ENCODE assay signal across 12 cellular contexts in the genomic region with DNA sequence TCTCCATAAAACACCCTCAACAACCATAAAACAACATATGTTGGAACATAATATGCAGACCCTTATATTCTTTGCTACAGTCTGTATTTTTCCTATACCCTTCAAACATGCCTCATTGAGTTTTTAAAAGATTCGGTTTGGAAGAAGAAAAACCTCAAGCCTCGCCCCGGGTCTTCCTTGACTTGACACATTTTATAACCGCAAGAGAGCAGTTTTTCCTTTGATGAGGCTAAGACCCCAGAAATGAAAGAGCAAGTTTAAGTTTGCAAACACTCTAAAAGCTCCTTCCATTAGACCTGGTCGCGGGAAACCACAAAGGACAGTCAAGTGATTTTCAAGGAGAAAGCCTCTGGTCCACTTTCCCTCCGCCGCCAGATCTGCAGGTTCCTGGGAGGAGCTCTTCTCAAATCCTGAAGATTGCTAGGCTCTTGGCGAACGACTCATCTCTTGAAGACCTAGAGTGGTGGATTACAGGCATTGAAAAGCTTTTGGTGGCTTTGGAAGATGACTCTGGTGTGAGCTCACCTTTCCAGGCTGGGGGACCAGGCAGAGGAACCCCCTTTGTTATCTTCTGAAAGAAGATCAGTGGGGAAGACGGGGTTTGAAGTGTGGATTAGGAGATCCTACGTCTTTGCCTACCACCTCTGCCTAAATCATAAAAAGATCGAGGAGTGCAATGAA. TPM values are rescaled to one million over a fixed set of nuclear protein-coding genes. Genes with fewer than 3 reads are reported as not detected.
DNase-seq lines count a peak whose midpoint lies in the region; TF ChIP-seq lines count a peak whose summit lies in the region.
"Had no signal": no experiment of that assay in that cellular context is flagged by ENCODE, and none has a peak within 500 bp of the region (broad histone marks: within the 10 kb centered on the region; RNA-seq: fewer than 3 reads in every experiment).

A gene with protein sequence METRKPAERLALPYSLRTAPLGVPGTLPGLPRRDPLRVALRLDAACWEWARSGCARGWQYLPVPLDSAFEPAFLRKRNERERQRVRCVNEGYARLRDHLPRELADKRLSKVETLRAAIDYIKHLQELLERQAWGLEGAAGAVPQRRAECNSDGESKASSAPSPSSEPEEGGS (plus strand): TSS at position 356 of the 681 bp plus-strand sequence. CDS start 515 bp downstream, outside the sequence.

- H2BK15ac ChIP-seq in mesendoderm (replicated peaks; ENCODE audit: low read depth), result no peak within 1 kb of the TSS

- H4K20me1 ChIP-seq in mammary epithelial cell (ENCODE audit: insufficient read depth, low read length), result no peaks in the 10 kb centered on the region

- intact Hi-C loops in MCF 10A (cut with micrococcal nuclease) (no loop called here), mammary epithelial cell (cut with micrococcal nuclease) (no loop called here)

- CTCF ChIA-PET in MCF 10A (lab: Yijun Ruan, JAX) (no interaction called here), mammary epithelial cell (lab: Charles Lee; ENCODE audit: low non-redundant PET) (no interaction called here)

- in situ Hi-C loops in mammary epithelial cell (cut with MboI; ENCODE audit: low sequenced_read_pairs in 2 of 2), result no loop called here

- H3K36me3 ChIP-seq in mammary epithelial cell (ENCODE audit: insufficient read depth, low read length) (no peaks in the 10 kb centered on the region), mesendoderm (ENCODE audit: control insufficient read depth, insufficient read depth, low read length) (no peaks in the 10 kb centered on the region)

- no peak within 1 kb of the TSS for H2AK5ac ChIP-seq in mesendoderm (ENCODE audit: low read length)

- TF ChIP-seq CTCF in MCF 10A (IDR thresholded peaks at IDR 0.05; ENCODE audit: unreplicated experiment) (no peak), mammary epithelial cell (conservative IDR thresholded peaks at IDR 0.05 in 1 of 2, IDR thresholded peaks at IDR 0.05 in 1 of 2; ENCODE audit: extremely low read depth in 1 of 2, insufficient read depth in 1 of 2, low read depth in 1 of 2, low read length in 2 of 2) (no peak), type B pancreatic cell (conservative IDR thresholded peaks at IDR 0.05) (no peak)

- H3K4ac ChIP-seq in mesendoderm (ENCODE audit: low read depth, low read length), result no peak within 1 kb of the TSS

- no peak within 1 kb of the TSS for H2AFZ ChIP-seq in mammary epithelial cell (ENCODE audit: low read depth, low read length)

- H3K79me1 ChIP-seq in mesendoderm (ENCODE audit: low read length), result no peaks in the 10 kb centered on the region

- no peaks in the 10 kb centered on the region for H3K4me1 ChIP-seq in mammary epithelial cell (ENCODE audit: insufficient read depth, low read length)
- no peaks in the 10 kb centered on the region for H3K4me1 ChIP-seq in mesendoderm (ENCODE audit: control insufficient read depth, low read depth, low read length)

- peaks cover 45% of the 10 kb centered on the region for H3K27me3 Mint-ChIP-seq in MCF 10A (ENCODE audit: insufficient read depth, unreplicated experiment)
- peaks cover 79% of the 10 kb centered on the region for H3K27me3 Mint-ChIP-seq in activated naive CD8-positive, alpha-beta T cell treated with anti-CD3 and anti-CD28 coated beads for 36 hours
- H3K27me3 Mint-ChIP-seq in type B pancreatic cell, result peaks cover 85% of the 10 kb centered on the region

- H3K79me2 ChIP-seq in mammary epithelial cell (ENCODE audit: insufficient read depth, low read length), result no peaks in the 10 kb centered on the region
- no peaks in the 10 kb centered on the region for H3K79me2 ChIP-seq in mesendoderm (ENCODE audit: control insufficient read depth, insufficient read depth, low read length)

- no peak within 1 kb of the TSS for H3K4me3 Mint-ChIP-seq in MCF 10A (ENCODE audit: unreplicated experiment)
- peak within 1 kb of the TSS; percentile 11 for H3K4me3 Mint-ChIP-seq in activated naive CD8-positive, alpha-beta T cell treated with anti-CD3 and anti-CD28 coated beads for 36 hours
- peak within 1 kb of the TSS; percentile 69 for H3K4me3 Mint-ChIP-seq in type B pancreatic cell
- H3K4me3 Mint-ChIP-seq: activated CD4-positive, alpha-beta T cell treated with anti-CD3 and anti-CD28 coated beads for 36 hours had no signal

- H3K27ac Mint-ChIP-seq in MCF 10A (ENCODE audit: low read depth, unreplicated experiment) (no peak within 1 kb of the TSS), type B pancreatic cell (no peak within 1 kb of the TSS)
- H3K27ac Mint-ChIP-seq in activated naive CD8-positive, alpha-beta T cell treated with anti-CD3 and anti-CD28 coated beads for 36 hours, result no peak within 1 kb of the TSS
- H3K27ac Mint-ChIP-seq: activated CD4-positive, alpha-beta T cell treated with anti-CD3 and anti-CD28 coated beads for 36 hours had no signal

- no peaks in the 10 kb centered on the region for H3K9me3 ChIP-seq in mammary epithelial cell (replicated peaks; ENCODE audit: insufficient read depth, low read length)

- no peak within 1 kb of the TSS for H3K18ac ChIP-seq in mesendoderm (ENCODE audit: low read length)

- dilution Hi-C loops in mammary epithelial cell (cut with HindIII; ENCODE audit: low sequenced_read_pairs), result no loop called here

- H4K8ac ChIP-seq in mesendoderm (ENCODE audit: low read depth, low read length), result no peak within 1 kb of the TSS

- no peak within 1 kb of the TSS for H2BK120ac ChIP-seq in mesendoderm (ENCODE audit: low read depth, low read length)

- POLR2A ChIA-PET in MCF 10A (lab: Yijun Ruan, JAX), result no interaction called here

- H4K5ac ChIP-seq in mesendoderm (ENCODE audit: low read length), result no peak within 1 kb of the TSS

- H3K9me3 Mint-ChIP-seq in MCF 10A (ENCODE audit: unreplicated experiment), result no peaks in the 10 kb centered on the region
- H3K9me3 Mint-ChIP-seq in activated naive CD8-positive, alpha-beta T cell treated with anti-CD3 and anti-CD28 coated beads for 36 hours, result no peaks in the 10 kb centered on the region
- no peaks in the 10 kb centered on the region for H3K9me3 Mint-ChIP-seq in type B pancreatic cell

- H3K27me3 ChIP-seq in mammary epithelial cell (ENCODE audit: insufficient read depth, low read length) (peaks cover 29% of the 10 kb centered on the region), mesendoderm (ENCODE audit: insufficient read depth, low read length, poor library complexity) (peaks cover 28% of the 10 kb centered on the region)

- H3K27ac ChIP-seq in mammary epithelial cell (ENCODE audit: insufficient read depth, low read depth, low read length) (no peak within 1 kb of the TSS), mesendoderm (ENCODE audit: low read depth, low read length) (no peak within 1 kb of the TSS)

- 9% methylated on average over 13 of the region's 13 CpGs for WGBS in mammary epithelial cell (ENCODE audit: low coverage, missing lambda C conversion rate)
- WGBS in mesendoderm (ENCODE audit: extremely low coverage, insufficient coverage, low lambda C conversion rate), result no CpG with 5 or more reads among the region's 13 CpGs

- H3K56ac ChIP-seq in mesendoderm (ENCODE audit: low read length), result peak within 1 kb of the TSS; percentile 15

- H3K4me2 ChIP-seq in mammary epithelial cell (ENCODE audit: insufficient read depth, low read depth, low read length) (no peak within 1 kb of the TSS), mesendoderm (ENCODE audit: low read length) (peak within 1 kb of the TSS; percentile 48)

- H3K9ac ChIP-seq in mammary epithelial cell (ENCODE audit: insufficient read depth, low read length), result no peak within 1 kb of the TSS
- H3K9ac ChIP-seq in mesendoderm (ENCODE audit: low read length), result no peak within 1 kb of the TSS

- DNase-seq in MCF 10A (ENCODE audit: unreplicated experiment) (peak; percentile 2), mammary epithelial cell (no peak), mesendoderm (peak; percentile 13), type B pancreatic cell (ENCODE audit: extremely low spot score, unreplicated experiment) (no peak), HCEC 1CT (no peak), DMS53 treated with DMSO at 0.1 percent for 48 hours (lab: John Stamatoyannopoulos, UW; ENCODE audit: unreplicated experiment) (no peak)
- DNase-seq in activated naive CD8-positive, alpha-beta T cell treated with anti-CD3 and anti-CD28 coated beads for 36 hours, result no peak
- DNase-seq in activated effector memory CD4-positive, alpha-beta T cell treated with Interleukin-2 at 50 U/mL for 16 hours, result no peak
- DNase-seq: activated naive CD4-positive, alpha-beta T cell treated with anti-CD3 and anti-CD28 coated beads, Interleukin-2, amount 50 U/mL, for 16 hours; KBM-7 had no signal

- H3K36me3 Mint-ChIP-seq in MCF 10A (ENCODE audit: insufficient read depth, unreplicated experiment) (no peaks in the 10 kb centered on the region), type B pancreatic cell (no peaks in the 10 kb centered on the region)
- no peaks in the 10 kb centered on the region for H3K36me3 Mint-ChIP-seq in activated naive CD8-positive, alpha-beta T cell treated with anti-CD3 and anti-CD28 coated beads for 36 hours

- no peak within 1 kb of the TSS for H3K23ac ChIP-seq in mesendoderm (ENCODE audit: low read length)

- H3K4me3 ChIP-seq in mammary epithelial cell (replicated peaks in 1 of 3; ENCODE audit: insufficient read depth in 1 of 3, low read depth in 2 of 3, low read length in 3 of 3), result no peak within 1 kb of the TSS
- H3K4me3 ChIP-seq in mesendoderm (ENCODE audit: low read length), result no peak within 1 kb of the TSS

- BruUV-seq in MCF 10A (replicated peaks; lab: Mats Ljungman, UMichigan) (no TSS peak), mammary epithelial cell (replicated peaks; lab: Mats Ljungman, UMichigan) (no TSS peak)

- no peak within 1 kb of the TSS for H2BK5ac ChIP-seq in mesendoderm (ENCODE audit: low read length)

- no peaks in the 10 kb centered on the region for H3K4me1 Mint-ChIP-seq in MCF 10A (ENCODE audit: insufficient read depth, unreplicated experiment)
- peaks cover 18% of the 10 kb centered on the region for H3K4me1 Mint-ChIP-seq in activated naive CD8-positive, alpha-beta T cell treated with anti-CD3 and anti-CD28 coated beads for 36 hours
- no peaks in the 10 kb centered on the region for H3K4me1 Mint-ChIP-seq in type B pancreatic cell (ENCODE audit: unreplicated experiment)

RNA-seq across cellular contexts. Expression of the gene that starts here (rescaled TPM):
- not detected in 2 replicates for total RNA-seq in MCF 10A (2022)
- not detected for total RNA-seq in mammary epithelial cell
- polyA plus RNA-seq in mammary epithelial cell, result not detected
- not detected for polyA minus RNA-seq in mammary epithelial cell
- total RNA-seq in activated naive CD8-positive, alpha-beta T cell treated with anti-CD3 and anti-CD28 coated beads for 36 hours, result not detected
- polyA plus RNA-seq in mesendoderm (2013, experiment 1 of 2), result not detected
- polyA plus RNA-seq in mesendoderm (2013, experiment 2 of 2), result not detected
- 0.67 TPM in 1 of 2 replicates, not detected in the other for total RNA-seq in type B pancreatic cell (ENCODE audit: low replicate concordance)
- total RNA-seq: activated CD4-positive, alpha-beta T cell treated with anti-CD3 and anti-CD28 coated beads for 36 hours; Right ventricle myocardium superior had no signal

Comparison
In these comparisons a context has a peak if more than half of its experiments do, and no peak if none do; other contexts are left out.
1. Peak in DNase-seq in MCF 10A; RNA of the gene not detected or under 1 TPM.